Comparison of ENCODE assay signal across 8 cellular contexts in genomic region chr5:31824886-31825774, GRCh38.
A peak's percentile ranks its signal among the peaks of the same experiment; 100 is the strongest.
DNase-seq lines count a peak whose midpoint lies in the region; ATAC-seq and TF ChIP-seq lines count a peak whose summit lies in the region.

No MANE protein-coding gene starts in this region.

- TF ChIP-seq CTCF in fibroblast of pulmonary artery (IDR thresholded peaks at IDR 0.05; ENCODE audit: low read length, missing control alignments) = peak; percentile 72

- ATAC-seq in HG03175 (IDR thresholded peaks at IDR 0.05; ENCODE audit: unreplicated experiment) (peak; percentile 62), HG03439 (IDR thresholded peaks at IDR 0.05; ENCODE audit: unreplicated experiment) (no peak), HG03457 (IDR thresholded peaks at IDR 0.05; ENCODE audit: unreplicated experiment) (no peak)

- H3K4me3 ChIP-seq in fibroblast of pulmonary artery (replicated peaks; ENCODE audit: low read depth, low read length) = no peak overlapping the region

- DNase-seq in ELF-1 (ENCODE audit: low read depth, low spot score) = peak; percentile 67
- DNase-seq in NCI-H748 (lab: John Stamatoyannopoulos, UW; ENCODE audit: unreplicated experiment) = peak; percentile 90
- peak; percentile 9 for DNase-seq in activated T-cell treated with anti-CD3 and anti-CD28 coated beads for 1 hour (ENCODE audit: low read depth)
- peak; percentile 76 for DNase-seq in fibroblast of pulmonary artery (ENCODE audit: low read depth)
- DNase-seq in non-pigmented ciliary epithelial cell (ENCODE audit: low read depth) = peak; percentile 38

Comparison
In these comparisons a context has a peak if more than half of its experiments do, and no peak if none do; other contexts are left out.
1. DNase-seq: peak in every context shown above with its lines; median percentile 90 in NCI-H748; 76 in fibroblast of pulmonary artery; 67 in ELF-1; 38 in non-pigmented ciliary epithelial cell; 9 in activated T-cell treated with anti-CD3 and anti-CD28 coated beads for 1 hour.